In genomic region chr2:65030933-65031332, GRCh38 we compare ENCODE assay signal across 14 cellular contexts. TPM values are rescaled to one million over a fixed set of nuclear protein-coding genes. Genes with fewer than 3 reads are reported as not detected.
DNase-seq lines count a peak whose midpoint lies in the region; ATAC-seq and TF ChIP-seq lines count a peak whose summit lies in the region.
"Had no signal": no experiment of that assay in that cellular context is flagged by ENCODE, and none has a peak within 500 bp of the region (broad histone marks: within the 10 kb centered on the region; RNA-seq: fewer than 3 reads in every experiment).

No MANE protein-coding gene starts in this region.

- H3K4me1 Mint-ChIP-seq in GM23338, result peaks cover 32% of the 10 kb centered on the region
- peaks cover 23 to 60% (median 28%) of the 10 kb centered on the region in 4 donors for H3K4me1 Mint-ChIP-seq in naive thymus-derived CD8-positive, alpha-beta T cell
- H3K4me1 Mint-ChIP-seq in activated T-helper 1 cell treated with anti-CD3 and anti-CD28 coated beads, Interleukin-12 subunit alpha, Interleukin-12 subunit beta, Interleukin-2, Interleukin-4 antibody, amounts not matched to agents 30 ng/mL and 10 ng/mL and 1 ng/mL, durations not matched to agents 14 hours and 24 hours and 36 hours (ENCODE audit: low read depth), result peaks cover 24% of the 10 kb centered on the region
- H3K4me1 Mint-ChIP-seq: nephron progenitor cell had no signal

- no peaks in the 10 kb centered on the region for H3K27me3 Mint-ChIP-seq in GM23338 (ENCODE audit: insufficient read depth, low read depth, poor library complexity)
- no peaks in the 10 kb centered on the region for H3K27me3 Mint-ChIP-seq in naive thymus-derived CD8-positive, alpha-beta T cell
- H3K27me3 Mint-ChIP-seq in activated T-helper 1 cell treated with anti-CD3 and anti-CD28 coated beads, Interleukin-12 subunit alpha, Interleukin-12 subunit beta, Interleukin-2, Interleukin-4 antibody, amounts not matched to agents 30 ng/mL and 10 ng/mL and 1 ng/mL, durations not matched to agents 14 hours and 24 hours and 36 hours (ENCODE audit: insufficient read depth), result peaks cover 2% of the 10 kb centered on the region

- H3K27me3 ChIP-seq in DOHH2 (ENCODE audit: control insufficient read depth, low read length) (no peaks in the 10 kb centered on the region), GM23338 (ENCODE audit: insufficient read depth) (no peaks in the 10 kb centered on the region)
- H3K27me3 ChIP-seq: dorsolateral prefrontal cortex, testis had no signal

- H3K79me2 ChIP-seq in DOHH2 (ENCODE audit: control insufficient read depth, low read length) (peaks cover 66% of the 10 kb centered on the region), GM23338 (replicated peaks; ENCODE audit: insufficient read depth) (no peaks in the 10 kb centered on the region)

- peaks cover 5% of the 10 kb centered on the region; the same call in 1 of the 3 replicates for H3K36me3 Mint-ChIP-seq in GM23338 (ENCODE audit: low read depth)
- H3K36me3 Mint-ChIP-seq in naive thymus-derived CD8-positive, alpha-beta T cell, result peaks cover 0 to 17% (median under 1%) of the 10 kb centered on the region in 3 donors
- peaks cover 2% of the 10 kb centered on the region for H3K36me3 Mint-ChIP-seq in activated T-helper 1 cell treated with anti-CD3 and anti-CD28 coated beads, Interleukin-12 subunit alpha, Interleukin-12 subunit beta, Interleukin-2, Interleukin-4 antibody, amounts not matched to agents 30 ng/mL and 10 ng/mL and 1 ng/mL, durations not matched to agents 14 hours and 24 hours and 36 hours (ENCODE audit: low read depth)

- H3K4me1 ChIP-seq in DOHH2 (ENCODE audit: control insufficient read depth, low read length) (peaks cover 77% of the 10 kb centered on the region), GM23338 (ENCODE audit: insufficient read depth) (peaks cover 34% of the 10 kb centered on the region)

- H3F3A ChIP-seq in DOHH2 (ENCODE audit: control insufficient read depth, insufficient read depth) (peaks cover 50% of the 10 kb centered on the region), GM23338 (replicated peaks; ENCODE audit: low read depth) (peaks cover 7% of the 10 kb centered on the region)

- H3K27ac ChIP-seq in DOHH2 (ENCODE audit: low read depth, low read length), result peak overlapping the region; percentile 99
- H3K27ac ChIP-seq in GM23338 (ENCODE audit: low read depth), result no peak overlapping the region
- H3K27ac ChIP-seq in VCaP, result peak overlapping the region; percentile 38
- H3K27ac ChIP-seq: testis had no signal

- H2AFZ ChIP-seq in GM23338, result no peak overlapping the region

- no peak for TF ChIP-seq CTCF in DOHH2 (IDR thresholded peaks at IDR 0.05; ENCODE audit: low read depth, low read length, poor library complexity, severe bottlenecking)
- no peak for TF ChIP-seq CTCF in GM23338 (conservative IDR thresholded peaks at IDR 0.05; ENCODE audit: low read depth in 2 of 2)
- no peak for TF ChIP-seq CTCF in VCaP (conservative IDR thresholded peaks at IDR 0.05)

- H3K4me2 ChIP-seq in DOHH2 (ENCODE audit: low read length) (peak overlapping the region; percentile 99), GM23338 (peak overlapping the region; percentile 67; the same call in 1 of the 2 replicates)

- ATAC-seq in GM23338 (no peak), GM19351 (IDR thresholded peaks at IDR 0.05; ENCODE audit: unreplicated experiment) (no peak)
- ATAC-seq in naive thymus-derived CD8-positive, alpha-beta T cell, result peak in 1 of 2 donors; percentile 22
- ATAC-seq: K562, left ventricle myocardium superior had no signal

- intact Hi-C loops in activated T-helper 1 cell treated with anti-CD3 and anti-CD28 coated beads, Interleukin-12 subunit alpha, Interleukin-12 subunit beta, Interleukin-2, Interleukin-4 antibody, amounts not matched to agents 30 ng/mL and 10 ng/mL and 1 ng/mL, durations not matched to agents 14 hours and 24 hours and 36 hours (cut with micrococcal nuclease), result no loop called here

- H3K4me3 ChIP-seq in DOHH2 (ENCODE audit: low read length) (peak overlapping the region; percentile 89), GM23338 (peak overlapping the region; percentile 20; the same call in 1 of the 2 replicates)
- H3K4me3 ChIP-seq: dorsolateral prefrontal cortex, K562, testis had no signal

- no peaks in the 10 kb centered on the region for H3K9me3 ChIP-seq in DOHH2 (ENCODE audit: control insufficient read depth, insufficient read depth, low read length)
- H3K9me3 ChIP-seq: testis had no signal

- no peak for DNase-seq in GM23338 (ENCODE audit: low spot score)
- DNase-seq in naive thymus-derived CD8-positive, alpha-beta T cell, result no peak
- DNase-seq in activated T-helper 1 cell treated with anti-CD3 and anti-CD28 coated beads, Interleukin-12 subunit alpha, Interleukin-12 subunit beta, Interleukin-2, Interleukin-4 antibody, amounts not matched to agents 30 ng/mL and 10 ng/mL and 1 ng/mL, durations not matched to agents 14 hours and 24 hours and 36 hours (ENCODE audit: low spot score), result no peak
- DNase-seq in NCI-H2227 treated with DMSO at 0.1 percent for 48 hours (lab: John Stamatoyannopoulos, UW), result no peak
- DNase-seq: activated CD4-positive, alpha-beta T cell treated with anti-CD3 and anti-CD28 coated beads, Interleukin-2, amount 50 U/mL, for 48 hours; dorsolateral prefrontal cortex; left ventricle myocardium superior; NCI-H1694; nephron progenitor cell; testis had no signal

- peak overlapping the region; percentile 11; the same call in 2 of the 3 replicates for H3K4me3 Mint-ChIP-seq in GM23338
- peak overlapping the region; percentile 43 to 78 (median 71) for H3K4me3 Mint-ChIP-seq in naive thymus-derived CD8-positive, alpha-beta T cell
- H3K4me3 Mint-ChIP-seq in activated T-helper 1 cell treated with anti-CD3 and anti-CD28 coated beads, Interleukin-12 subunit alpha, Interleukin-12 subunit beta, Interleukin-2, Interleukin-4 antibody, amounts not matched to agents 30 ng/mL and 10 ng/mL and 1 ng/mL, durations not matched to agents 14 hours and 24 hours and 36 hours, result no peak overlapping the region
- H3K4me3 Mint-ChIP-seq: nephron progenitor cell had no signal

- no peak overlapping the region; the same call in 1 of the 2 replicates for H3K27ac Mint-ChIP-seq in GM23338
- H3K27ac Mint-ChIP-seq in naive thymus-derived CD8-positive, alpha-beta T cell, result peak overlapping the region; percentile 26 to 93 (median 78)
- H3K27ac Mint-ChIP-seq in activated T-helper 1 cell treated with anti-CD3 and anti-CD28 coated beads, Interleukin-12 subunit alpha, Interleukin-12 subunit beta, Interleukin-2, Interleukin-4 antibody, amounts not matched to agents 30 ng/mL and 10 ng/mL and 1 ng/mL, durations not matched to agents 14 hours and 24 hours and 36 hours, result no peak overlapping the region
- H3K27ac Mint-ChIP-seq: nephron progenitor cell had no signal

- H3K36me3 ChIP-seq in DOHH2 (ENCODE audit: control insufficient read depth, low read length) (peaks cover 37% of the 10 kb centered on the region), GM23338 (ENCODE audit: insufficient read depth) (no peaks in the 10 kb centered on the region)

- no peaks in the 10 kb centered on the region for H3K9me2 ChIP-seq in DOHH2 (replicated peaks; ENCODE audit: control insufficient read depth, low read length)
- H3K9me2 ChIP-seq in GM23338 (ENCODE audit: insufficient read depth), result no peaks in the 10 kb centered on the region

- POLR2A ChIA-PET in naive thymus-derived CD8-positive, alpha-beta T cell (lab: Charles Lee), result interaction anchor here (0.9 to 1.3 kb wide), 3 partner anchors 25 to 128 kb away, joined by 3 to 6 read pairs (median 3); partner anchors contain the start of gene CEP68

- no peaks in the 10 kb centered on the region for H3K9me3 Mint-ChIP-seq in GM23338
- no peaks in the 10 kb centered on the region for H3K9me3 Mint-ChIP-seq in naive thymus-derived CD8-positive, alpha-beta T cell
- H3K9me3 Mint-ChIP-seq in activated T-helper 1 cell treated with anti-CD3 and anti-CD28 coated beads, Interleukin-12 subunit alpha, Interleukin-12 subunit beta, Interleukin-2, Interleukin-4 antibody, amounts not matched to agents 30 ng/mL and 10 ng/mL and 1 ng/mL, durations not matched to agents 14 hours and 24 hours and 36 hours, result no peaks in the 10 kb centered on the region
- H3K9me3 Mint-ChIP-seq: nephron progenitor cell had no signal

- H4K20me1 ChIP-seq in DOHH2 (ENCODE audit: control insufficient read depth, insufficient read depth, low read depth, low read length), result no peaks in the 10 kb centered on the region
- H4K20me1 ChIP-seq in GM23338 (replicated peaks; ENCODE audit: insufficient read depth), result 0 out of 2 replicates have a peak, but pooled peaks cover 6% of the 10 kb centered on the region

TF ChIP-seq in GM23338, 12 proteins besides CTCF, POLR2A, EP300 and RAD21:
- no peak for TF ChIP-seq NANOG (IDR thresholded peaks at IDR 0.05; ENCODE audit: borderline replicate concordance)

RNA-seq across cellular contexts. Expression of gene CEP68, which starts 25.3 kb away (rescaled TPM):
- 20.7 and 24.4 TPM in 2 replicates for total RNA-seq in GM23338 (2014; rRNA removed; shearing (Covaris generic))
- 11.8 and 13.0 TPM in 2 replicates for polyA plus RNA-seq in GM23338 (2016; fragmentation: Nextera tagmentation; extraction: Ambion mirVana)
- 10 to 100 TPM; 53.3 to 61.7 TPM for total RNA-seq in naive thymus-derived CD8-positive, alpha-beta T cell
- 10 to 100 TPM; 26.6 to 39.1 (median 34.7) TPM for polyA plus RNA-seq in naive thymus-derived CD8-positive, alpha-beta T cell
- total RNA-seq in activated T-helper 1 cell treated with anti-CD3 and anti-CD28 coated beads, Interleukin-12 subunit alpha, Interleukin-12 subunit beta, Interleukin-2, Interleukin-4 antibody, amounts not matched to agents 30 ng/mL and 10 ng/mL and 1 ng/mL, durations not matched to agents 14 hours and 24 hours and 36 hours, result 4.0 and 5.5 TPM in 2 replicates

RNA-seq across cellular contexts. Expression of gene SLC1A4, which starts 41.7 kb away (rescaled TPM):
- total RNA-seq in GM23338 (2014; rRNA removed; shearing (Covaris generic)), result 2.2 and 2.7 TPM in 2 replicates
- polyA plus RNA-seq in GM23338 (2016; fragmentation: Nextera tagmentation; extraction: Ambion mirVana), result 1.3 TPM in 2 replicates
- 1 to 10 TPM; 1.6 to 1.9 TPM for total RNA-seq in naive thymus-derived CD8-positive, alpha-beta T cell
- 1 to 10 TPM in 1 of 3 donors, under 1 TPM in 2; 0.09 to 1.2 (median 0.18) TPM for polyA plus RNA-seq in naive thymus-derived CD8-positive, alpha-beta T cell
- 14.4 and 15.1 TPM in 2 replicates for total RNA-seq in activated T-helper 1 cell treated with anti-CD3 and anti-CD28 coated beads, Interleukin-12 subunit alpha, Interleukin-12 subunit beta, Interleukin-2, Interleukin-4 antibody, amounts not matched to agents 30 ng/mL and 10 ng/mL and 1 ng/mL, durations not matched to agents 14 hours and 24 hours and 36 hours

Comparison
In these comparisons a context has a peak if more than half of its experiments do, and no peak if none do; other contexts are left out.
1. H3K27ac Mint-ChIP-seq: peak in naive thymus-derived CD8-positive, alpha-beta T cell (10 of 10); none in GM23338 (single experiment) and activated T-helper 1 cell treated with anti-CD3 and anti-CD28 coated beads, Interleukin-12 subunit alpha, Interleukin-12 subunit beta, Interleukin-2, Interleukin-4 antibody, amounts not matched to agents 30 ng/mL and 10 ng/mL and 1 ng/mL, durations not matched to agents 14 hours and 24 hours and 36 hours (single experiment).